Comparison of ENCODE assay signal across 10 cellular contexts in genomic region chr1:155966750-155967149, GRCh38. TPM values are rescaled to one million over a fixed set of nuclear protein-coding genes. Genes with fewer than 3 reads are reported as not detected.
DNase-seq lines count a peak whose midpoint lies in the region; ATAC-seq and TF ChIP-seq lines count a peak whose summit lies in the region.
"Had no signal": no experiment of that assay in that cellular context is flagged by ENCODE, and none has a peak within 500 bp of the region (broad histone marks: within the 10 kb centered on the region; RNA-seq: fewer than 3 reads in every experiment).

No MANE protein-coding gene starts in this region.

- H3K4me2 ChIP-seq in osteoblast (ENCODE audit: insufficient read depth, low read length): no peak overlapping the region

- H2AFZ ChIP-seq in osteoblast (ENCODE audit: low read length): no peak overlapping the region

- H3K9me3 Mint-ChIP-seq in CD14-positive monocyte: no peaks in the 10 kb centered on the region

- H3K79me2 ChIP-seq in osteoblast (ENCODE audit: insufficient read depth, low read length): peaks cover 75% of the 10 kb centered on the region

- 41% methylated on average over 7 of the region's 7 CpGs for WGBS in esophagus muscularis mucosa

- H3K4me1 ChIP-seq in Peyer's patch: peaks cover 0 to 58% (median 36%) of the 10 kb centered on the region in 4 donors
- peaks cover 76 to 91% (median 80%) of the 10 kb centered on the region in 4 donors for H3K4me1 ChIP-seq in esophagus muscularis mucosa
- peaks cover 36% of the 10 kb centered on the region for H3K4me1 ChIP-seq in osteoblast (ENCODE audit: insufficient read depth, low read length)

- H3K27ac ChIP-seq in Peyer's patch (peak overlapping the region in 3 of 4 donors; percentile 63 to 72 (median 70)), esophagus muscularis mucosa (replicated peaks in 1 of 4) (peak overlapping the region; percentile 79 to 97 (median 91)), osteoblast (ENCODE audit: low read depth, low read length) (peak overlapping the region; percentile 28)

- H3K27ac Mint-ChIP-seq in CD14-positive monocyte: peak overlapping the region; percentile 41 to 99 (median 95)

- no peak for DNase-seq in CD14-positive monocyte (ENCODE audit: low spot score)
- no peak for DNase-seq in Peyer's patch
- no peak for DNase-seq in esophagus muscularis mucosa (ENCODE audit: extremely low spot score)
- DNase-seq in osteoblast (ENCODE audit: insufficient read length, low spot score, missing footprints): no peak
- DNase-seq in activated CD4-positive, CD25-positive, alpha-beta regulatory T cell treated with anti-CD3 and anti-CD28 coated beads, Interleukin-2, amount 50 U/mL, for 72 hours: no peak
- no peak for DNase-seq in activated gamma-delta T cell (lab: John Stamatoyannopoulos, UW)
- DNase-seq: activated CD8-positive, alpha-beta memory T cell treated with anti-CD3 and anti-CD28 coated beads, Interleukin-2, amount 50 U/mL, for 4 hours; NCI-H187 treated with DMSO at 0.1 percent for 48 hours had no signal

- no peak overlapping the region for H3K4me3 ChIP-seq in Peyer's patch
- H3K4me3 ChIP-seq in esophagus muscularis mucosa: peak overlapping the region in 1 of 4 donors; percentile 16
- H3K4me3 ChIP-seq in osteoblast (ENCODE audit: insufficient read depth, low read length): no peak overlapping the region

- H3K27me3 ChIP-seq in Peyer's patch: no peaks in the 10 kb centered on the region
- H3K27me3 ChIP-seq in esophagus muscularis mucosa: no peaks in the 10 kb centered on the region
- H3K27me3 ChIP-seq in osteoblast (ENCODE audit: insufficient read depth, low read length): no peaks in the 10 kb centered on the region

- no peaks in the 10 kb centered on the region for H3K27me3 Mint-ChIP-seq in CD14-positive monocyte (ENCODE audit: low read depth in 3 of 3)

- H3K4me1 Mint-ChIP-seq in CD14-positive monocyte: peaks cover 80% of the 10 kb centered on the region

- H3K9me3 ChIP-seq in Peyer's patch (no peaks in the 10 kb centered on the region), esophagus muscularis mucosa (no peaks in the 10 kb centered on the region), osteoblast (ENCODE audit: low read depth, low read length) (no peaks in the 10 kb centered on the region)

- TF ChIP-seq CTCF in CD14-positive monocyte (IDR thresholded peaks at IDR 0.05) (no peak), Peyer's patch (IDR thresholded peaks at IDR 0.05) (no peak), esophagus muscularis mucosa (IDR thresholded peaks at IDR 0.05) (no peak), osteoblast (IDR thresholded peaks at IDR 0.05; ENCODE audit: extremely low read depth, low read depth, low read length) (no peak)

- TF ChIP-seq POLR2A in Peyer's patch (IDR thresholded peaks at IDR 0.05): no peak
- no peak for TF ChIP-seq POLR2A in esophagus muscularis mucosa (IDR thresholded peaks at IDR 0.05; ENCODE audit: low read depth)

- H3K36me3 ChIP-seq in Peyer's patch: peaks cover 0 to 84% (median 0%) of the 10 kb centered on the region in 3 donors
- peaks cover 33 to 69% (median 62%) of the 10 kb centered on the region in 4 donors for H3K36me3 ChIP-seq in esophagus muscularis mucosa
- H3K36me3 ChIP-seq in osteoblast (ENCODE audit: insufficient read depth, low read length): peaks cover 74% of the 10 kb centered on the region

- intact Hi-C loops in CD14-positive monocyte (cut with micrococcal nuclease): no loop called here
- intact Hi-C loops in esophagus muscularis mucosa (cut with DNase I): no loop called here

- ATAC-seq in HG02678 (IDR thresholded peaks at IDR 0.05; ENCODE audit: unreplicated experiment) (no peak), HG03108 (IDR thresholded peaks at IDR 0.05; ENCODE audit: unreplicated experiment) (no peak)

- H3K4me3 Mint-ChIP-seq in CD14-positive monocyte: peak overlapping the region in 1 of 2 donors; percentile 81

- TF ChIP-seq EP300 in esophagus muscularis mucosa (IDR thresholded peaks at IDR 0.05): no peak

- peaks cover 72 to 84% of the 10 kb centered on the region in 2 donors for H3K36me3 Mint-ChIP-seq in CD14-positive monocyte

- peaks cover 50% of the 10 kb centered on the region for H4K20me1 ChIP-seq in osteoblast (ENCODE audit: insufficient read depth, low read length)

RNA-seq across cellular contexts. Expression of gene ARHGEF2, which starts 11.6 kb away (rescaled TPM):
- 10 to 100 TPM; 15.4 to 18.6 TPM for polyA plus RNA-seq in CD14-positive monocyte
- 100 to 1,000 TPM; 101 to 239 (median 149) TPM for total RNA-seq in Peyer's patch
- total RNA-seq in esophagus muscularis mucosa: 100 to 1,000 TPM in 2 of 4 donors, 10 to 100 TPM in 2; 54.0 to 130 (median 91.8) TPM
- total RNA-seq in osteoblast: 166 and 183 TPM in 2 replicates

RNA-seq across cellular contexts. Expression of gene RXFP4, which starts 25.3 kb away (rescaled TPM):
- not detected for polyA plus RNA-seq in CD14-positive monocyte
- total RNA-seq in Peyer's patch: 1 to 10 TPM in 1 of 4 donors, not detected in 3; 2.3 TPM
- total RNA-seq in esophagus muscularis mucosa: not detected
- not detected in 2 replicates for total RNA-seq in osteoblast

RNA-seq across cellular contexts. Expression of gene KHDC4, which starts 32.5 kb away (rescaled TPM):
- polyA plus RNA-seq in CD14-positive monocyte: 1 to 10 TPM; 3.4 to 3.5 TPM
- total RNA-seq in Peyer's patch (100 to 1,000 TPM in 2 of 4 donors, 10 to 100 TPM in 2; 71.5 to 146 (median 96.4) TPM), esophagus muscularis mucosa (10 to 100 TPM; 25.8 to 41.5 (median 29.2) TPM), osteoblast (32.7 and 37.3 TPM in 2 replicates)

RNA-seq across cellular contexts. Expression of gene SSR2, which starts 54.0 kb away (rescaled TPM):
- 100 to 1,000 TPM; 374 to 414 TPM for polyA plus RNA-seq in CD14-positive monocyte
- total RNA-seq in Peyer's patch (100 to 1,000 TPM; 133 to 269 (median 202) TPM), esophagus muscularis mucosa (100 to 1,000 TPM; 118 to 229 (median 137) TPM), osteoblast (332 and 415 TPM in 2 replicates)

RNA-seq across cellular contexts. Expression of gene RIT1, which starts 55.6 kb away (rescaled TPM):
- polyA plus RNA-seq in CD14-positive monocyte: 10 to 100 TPM; 57.2 to 69.6 TPM
- total RNA-seq in Peyer's patch (10 to 100 TPM; 13.6 to 31.1 (median 17.4) TPM), esophagus muscularis mucosa (10 to 100 TPM; 23.0 to 36.8 (median 32.3) TPM), osteoblast (36.9 and 39.5 TPM in 2 replicates)

Comparison
In these comparisons a context has a peak if more than half of its experiments do, and no peak if none do; other contexts are left out.
1. H3K27ac ChIP-seq: peak in every context shown above with its lines; median percentile 91 in esophagus muscularis mucosa; 70 in Peyer's patch; 28 in osteoblast.